15 cellular contexts compared by ENCODE assay signal in genomic region chr5:62077823-62078550, GRCh38.
A peak's percentile ranks its signal among the peaks of the same experiment; 100 is the strongest.
DNase-seq lines count a peak whose midpoint lies in the region; TF ChIP-seq lines count a peak whose summit lies in the region.
"Had no signal": no experiment of that assay in that cellular context is flagged by ENCODE, and none has a peak within 500 bp of the region (broad histone marks: within the 10 kb centered on the region; RNA-seq: fewer than 3 reads in every experiment).

No MANE protein-coding gene starts in this region.

- H3K4me3 ChIP-seq in endodermal cell (ENCODE audit: low read length) = no peak overlapping the region
- H3K4me3 ChIP-seq: GM12878, GM23338, HAP-1 had no signal

- H3K4me1 Mint-ChIP-seq in H9 (peaks cover 62 to 64% of the 10 kb centered on the region in 2 experiments), endodermal cell (peaks cover 45% of the 10 kb centered on the region), nephron (peaks cover 4% of the 10 kb centered on the region), endothelial cell (ENCODE audit: unreplicated experiment) (peaks cover 5% of the 10 kb centered on the region)
- H3K4me1 Mint-ChIP-seq in T-helper 2 cell treated with Interferon-gamma antibody and Interleukin-4, amounts not matched to agents 5 μg/mL and 100 μg/mL, for 36 hours (ENCODE audit: low read depth) = peaks cover 9% of the 10 kb centered on the region
- H3K4me1 Mint-ChIP-seq: B cell had no signal

- H3K18ac ChIP-seq in H9 (ENCODE audit: insufficient read length, low read depth, low read length) = no peak overlapping the region

- H3K4me1 ChIP-seq in H9 (ENCODE audit: insufficient read depth, low read length) (peaks cover 20% of the 10 kb centered on the region), endodermal cell (ENCODE audit: control insufficient read depth, insufficient read depth, low read length) (peaks cover 3% of the 10 kb centered on the region)

- no peak overlapping the region for H3K4me3 Mint-ChIP-seq in H9
- H3K4me3 Mint-ChIP-seq in endodermal cell = no peak overlapping the region
- no peak overlapping the region for H3K4me3 Mint-ChIP-seq in nephron
- no peak overlapping the region for H3K4me3 Mint-ChIP-seq in T-helper 2 cell treated with Interferon-gamma antibody and Interleukin-4, amounts not matched to agents 5 μg/mL and 100 μg/mL, for 36 hours
- H3K4me3 Mint-ChIP-seq in endothelial cell (ENCODE audit: unreplicated experiment) = no peak overlapping the region
- H3K4me3 Mint-ChIP-seq: B cell; CD4-positive, alpha-beta T cell; GM23338 had no signal

- H2BK5ac ChIP-seq in H9 (ENCODE audit: insufficient read length, low read length) = no peak overlapping the region

- DNase-seq in H9 = no peak
- DNase-seq in M059J (ENCODE audit: low read depth) = peak; percentile 8
- DNase-seq in endodermal cell = peak; percentile 68
- DNase-seq in T-helper 2 cell treated with Interferon-gamma antibody and Interleukin-4, amounts not matched to agents 5 μg/mL and 100 μg/mL, for 36 hours (ENCODE audit: low spot score) = no peak
- DNase-seq in endothelial cell (ENCODE audit: low spot score) = no peak
- no peak for DNase-seq in T-helper 1 cell
- DNase-seq: C1 segment of cervical spinal cord; Calu3; CD4-positive, alpha-beta T cell; DMS 273 treated with DMSO at 0.1 percent for 48 hours had no signal

- no peak overlapping the region for H3K4me2 ChIP-seq in H9 (ENCODE audit: insufficient read depth, insufficient read length, low read length)
- H3K4me2 ChIP-seq: GM23338 had no signal

- H3K9me3 ChIP-seq in H9 (ENCODE audit: control insufficient read depth, low read depth, low read length) = no peaks in the 10 kb centered on the region
- no peaks in the 10 kb centered on the region for H3K9me3 ChIP-seq in endodermal cell (ENCODE audit: control insufficient read depth, low read length)
- H3K9me3 ChIP-seq: HAP-1 had no signal

- no peak overlapping the region for H3T11ph ChIP-seq in H9 (ENCODE audit: low read length)

- H3K23ac ChIP-seq in H9 (ENCODE audit: insufficient read length, low read depth, low read length) = no peak overlapping the region

- H3K27me3 Mint-ChIP-seq in H9 (ENCODE audit: low read depth) (no peaks in the 10 kb centered on the region), endodermal cell (ENCODE audit: insufficient read depth) (no peaks in the 10 kb centered on the region), nephron (ENCODE audit: low read depth) (no peaks in the 10 kb centered on the region), endothelial cell (ENCODE audit: unreplicated experiment) (no peaks in the 10 kb centered on the region)
- H3K27me3 Mint-ChIP-seq in T-helper 2 cell treated with Interferon-gamma antibody and Interleukin-4, amounts not matched to agents 5 μg/mL and 100 μg/mL, for 36 hours (ENCODE audit: low read depth) = peaks cover 2% of the 10 kb centered on the region
- H3K27me3 Mint-ChIP-seq: CD4-positive, alpha-beta T cell had no signal

- H2BK20ac ChIP-seq in H9 (ENCODE audit: low read depth, low read length, poor library complexity, severe bottlenecking) = no peak overlapping the region

- TF ChIP-seq CTCF in H9 (conservative IDR thresholded peaks at IDR 0.05) = no peak
- TF ChIP-seq CTCF in endodermal cell (conservative IDR thresholded peaks at IDR 0.05) = no peak
- TF ChIP-seq CTCF in nephron (IDR thresholded peaks at IDR 0.05; ENCODE audit: unreplicated experiment in 3 of 3) = no peak
- TF ChIP-seq CTCF in endothelial cell (IDR thresholded peaks at IDR 0.05; ENCODE audit: unreplicated experiment) = no peak

- no peak overlapping the region for H2BK15ac ChIP-seq in H9 (ENCODE audit: low read depth, low read length)

- H3K27ac Mint-ChIP-seq in H9 (peak overlapping the region; percentile 32 to 71 (median 43); a peak in 3 of 7 replicates), endodermal cell (no peak overlapping the region), nephron (peak overlapping the region in 2 of 3 experiments; percentile 16 to 20), endothelial cell (ENCODE audit: unreplicated experiment) (no peak overlapping the region)
- H3K27ac Mint-ChIP-seq in T-helper 2 cell treated with Interferon-gamma antibody and Interleukin-4, amounts not matched to agents 5 μg/mL and 100 μg/mL, for 36 hours = no peak overlapping the region
- H3K27ac Mint-ChIP-seq: B cell; CD4-positive, alpha-beta T cell; GM23338 had no signal

- H2BK120ac ChIP-seq in H9 (ENCODE audit: low read depth, low read length, poor library complexity, severe bottlenecking) = no peak overlapping the region

- H2AK5ac ChIP-seq in H9 (ENCODE audit: insufficient read length, low read length) = no peak overlapping the region

- H4K20me1 ChIP-seq in H9 (ENCODE audit: control insufficient read depth, insufficient read depth, insufficient read length) = no peaks in the 10 kb centered on the region

- no peak overlapping the region for H2BK12ac ChIP-seq in H9 (ENCODE audit: insufficient read length, low read depth, low read length)

- H3K14ac ChIP-seq in H9 (ENCODE audit: insufficient read depth, low read length) = no peak overlapping the region

- H2AFZ ChIP-seq in H9 (ENCODE audit: low read length) = no peak overlapping the region
- H2AFZ ChIP-seq: GM23338 had no signal

- H4K8ac ChIP-seq in H9 (replicated peaks; ENCODE audit: insufficient read length, low read depth, low read length) = no peak overlapping the region

- H3K79me1 ChIP-seq in H9 (ENCODE audit: insufficient read depth, low read depth, low read length, poor library complexity, severe bottlenecking) = no peaks in the 10 kb centered on the region

- no peak overlapping the region for H4K91ac ChIP-seq in H9 (ENCODE audit: insufficient read length, low read depth, low read length)

- H3K9me3 Mint-ChIP-seq in H9 (no peaks in the 10 kb centered on the region; a peak in 1 of 5 replicates), endodermal cell (no peaks in the 10 kb centered on the region), nephron (no peaks in the 10 kb centered on the region), endothelial cell (ENCODE audit: unreplicated experiment) (no peaks in the 10 kb centered on the region)
- H3K9me3 Mint-ChIP-seq in T-helper 2 cell treated with Interferon-gamma antibody and Interleukin-4, amounts not matched to agents 5 μg/mL and 100 μg/mL, for 36 hours = no peaks in the 10 kb centered on the region
- H3K9me3 Mint-ChIP-seq: CD4-positive, alpha-beta T cell; GM23338 had no signal

- H3K27me3 ChIP-seq in H9 (ENCODE audit: insufficient read depth, low read length) (no peaks in the 10 kb centered on the region), endodermal cell (ENCODE audit: control insufficient read depth, insufficient read depth, low read length, poor library complexity, severe bottlenecking) (no peaks in the 10 kb centered on the region)

- no peaks in the 10 kb centered on the region for H3K23me2 ChIP-seq in H9 (ENCODE audit: insufficient read length, low read depth, low read length, poor library complexity, severe bottlenecking)

- H3K36me3 ChIP-seq in endodermal cell (ENCODE audit: control insufficient read depth, insufficient read depth, low read length) = no peaks in the 10 kb centered on the region
- H3K36me3 ChIP-seq: HAP-1 had no signal

- no peak overlapping the region for H3K56ac ChIP-seq in H9 (ENCODE audit: insufficient read length, low read depth, low read length)

- no peak overlapping the region for H3K4ac ChIP-seq in H9 (ENCODE audit: low read depth, low read length)

- H3K27ac ChIP-seq in H9 (ENCODE audit: insufficient read length, low read depth, low read length) (no peak overlapping the region), endodermal cell (ENCODE audit: low read depth, low read length) (no peak overlapping the region)

- H3K36me3 Mint-ChIP-seq in H9 (ENCODE audit: insufficient read depth in 1 of 3, low read depth in 3 of 3) (no peaks in the 10 kb centered on the region), endodermal cell (ENCODE audit: low read depth) (no peaks in the 10 kb centered on the region), nephron (ENCODE audit: low read depth) (no peaks in the 10 kb centered on the region), endothelial cell (ENCODE audit: low read depth, unreplicated experiment) (no peaks in the 10 kb centered on the region)
- H3K36me3 Mint-ChIP-seq in T-helper 2 cell treated with Interferon-gamma antibody and Interleukin-4, amounts not matched to agents 5 μg/mL and 100 μg/mL, for 36 hours (ENCODE audit: low read depth) = no peaks in the 10 kb centered on the region

- H3K79me2 ChIP-seq in H9 (ENCODE audit: insufficient read depth, low read length) = no peaks in the 10 kb centered on the region

- no CpG with 5 or more reads among the region's 9 CpGs for WGBS in H9 (ENCODE audit: extremely low coverage, insufficient read length, low lambda C conversion rate)
- 74 to 75% methylated on average over 8 to 9 of the region's 9 CpGs for WGBS in endodermal cell (ENCODE audit: insufficient coverage in 1 of 2, insufficient read length in 1 of 2), 2 experiments

- H4K5ac ChIP-seq in H9 (ENCODE audit: insufficient read length, low read depth, low read length) = no peak overlapping the region

- H3K9ac ChIP-seq in H9 (ENCODE audit: extremely low read depth, insufficient read length, low read length) (no peak overlapping the region), endodermal cell (ENCODE audit: extremely low read depth, low read length, poor library complexity, severe bottlenecking) (no peak overlapping the region)

Comparison
In these comparisons a context has a peak if more than half of its experiments do, and no peak if none do; other contexts are left out.
1. DNase-seq: peak in M059J (single experiment) and endodermal cell (single experiment); none in H9 (single experiment), T-helper 2 cell treated with Interferon-gamma antibody and Interleukin-4, amounts not matched to agents 5 μg/mL and 100 μg/mL, for 36 hours (single experiment), endothelial cell (single experiment) and T-helper 1 cell (0 of 5).
2. H3K27ac Mint-ChIP-seq: peak in H9 (3 of 3) and nephron (2 of 3); none in endodermal cell (single experiment), T-helper 2 cell treated with Interferon-gamma antibody and Interleukin-4, amounts not matched to agents 5 μg/mL and 100 μg/mL, for 36 hours (single experiment) and endothelial cell (single experiment).